31 cellular contexts compared by ENCODE assay signal in genomic region chr2:72423766-72424165, GRCh38.
"Had no signal": no experiment of that assay in that cellular context is flagged by ENCODE, and none has a peak within 500 bp of the region (broad histone marks: within the 10 kb centered on the region; RNA-seq: fewer than 3 reads in every experiment).

No MANE protein-coding gene starts in this region.

- H3K27ac ChIP-seq: brain microvascular endothelial cell, coronary artery, dorsolateral prefrontal cortex, esophagus muscularis mucosa, gastroesophageal sphincter, heart right ventricle, hepatocyte, VCaP had no signal

- H3K4me2 ChIP-seq: hepatocyte had no signal

- DNase-seq: activated CD4-positive, alpha-beta memory T cell treated with anti-CD3 and anti-CD28 coated beads, Interleukin-2, amount 10 ng/mL, durations not matched to agents 7 days and 5 days; activated CD4-positive, alpha-beta T cell treated with anti-CD3 and anti-CD28 coated beads for 1 hour; activated CD4-positive, alpha-beta T cell treated with anti-CD3 and anti-CD28 coated beads for 4 hours; activated CD4-positive, alpha-beta T cell treated with anti-CD3 and anti-CD28 coated beads, Interleukin-2, amount 10 ng/mL, durations not matched to agents 7 days and 5 days; activated CD4-positive, alpha-beta T cell treated with anti-CD3 and anti-CD28 coated beads, Interleukin-2, amount 50 U/mL, for 4 hours; activated effector memory CD4-positive, alpha-beta T cell treated with Interleukin-2 at 50 U/mL for 16 hours; activated naive CD4-positive, alpha-beta T cell treated with anti-CD3 and anti-CD28 coated beads for 36 hours; activated naive CD8-positive, alpha-beta T cell treated with anti-CD3 and anti-CD28 coated beads for 36 hours; activated naive CD8-positive, alpha-beta T cell treated with anti-CD3 and anti-CD28 coated beads, Interleukin-2, amount 50 U/mL, for 24 hours; activated T-cell treated with anti-CD3 and anti-CD28 coated beads, Interleukin-2, amount 50 U/mL, for 4 hours; anterior cingulate cortex; brain microvascular endothelial cell; dorsolateral prefrontal cortex; effector memory CD4-positive, alpha-beta T cell; endodermal cell; erythroblast; foreskin melanocyte; heart right ventricle; T-helper 2 cell had no signal

- H3K27me3 Mint-ChIP-seq: activated CD4-positive, alpha-beta memory T cell treated with anti-CD3 and anti-CD28 coated beads, Interleukin-2, amount 10 ng/mL, durations not matched to agents 7 days and 5 days; activated CD4-positive, alpha-beta T cell treated with anti-CD3 and anti-CD28 coated beads, Interleukin-2, amount 10 ng/mL, durations not matched to agents 7 days and 5 days; activated naive CD4-positive, alpha-beta T cell treated with anti-CD3 and anti-CD28 coated beads, Interleukin-2, amount 50 U/mL, for 24 hours; activated naive CD8-positive, alpha-beta T cell treated with anti-CD3 and anti-CD28 coated beads for 36 hours; activated naive CD8-positive, alpha-beta T cell treated with anti-CD3 and anti-CD28 coated beads, Interleukin-2, amount 50 U/mL, for 24 hours; activated T-helper 17 cell treated with anti-CD3 and anti-CD28 coated beads, Interleukin-2, amount 50 U/mL, for 72 hours; central memory CD8-positive, alpha-beta T cell; dendritic cell treated with granulocyte-macrophage colony-stimulating factor and Interleukin-4, amounts not matched to agents 40 ng/mL and 50 ng/mL, for 4 days had no signal

- H2AFZ ChIP-seq: hepatocyte had no signal

- H3K4me1 Mint-ChIP-seq: activated CD4-positive, alpha-beta memory T cell treated with anti-CD3 and anti-CD28 coated beads, Interleukin-2, amount 10 ng/mL, durations not matched to agents 7 days and 5 days; activated CD4-positive, alpha-beta T cell treated with anti-CD3 and anti-CD28 coated beads, Interleukin-2, amount 10 ng/mL, durations not matched to agents 7 days and 5 days; activated naive CD4-positive, alpha-beta T cell treated with anti-CD3 and anti-CD28 coated beads, Interleukin-2, amount 50 U/mL, for 24 hours; activated naive CD8-positive, alpha-beta T cell treated with anti-CD3 and anti-CD28 coated beads for 36 hours; activated naive CD8-positive, alpha-beta T cell treated with anti-CD3 and anti-CD28 coated beads, Interleukin-2, amount 50 U/mL, for 24 hours; activated T-helper 17 cell treated with anti-CD3 and anti-CD28 coated beads, Interleukin-2, amount 50 U/mL, for 72 hours; central memory CD8-positive, alpha-beta T cell; endodermal cell had no signal

- H3K4me3 Mint-ChIP-seq: activated CD4-positive, alpha-beta memory T cell treated with anti-CD3 and anti-CD28 coated beads, Interleukin-2, amount 10 ng/mL, durations not matched to agents 7 days and 5 days; activated CD4-positive, alpha-beta T cell treated with anti-CD3 and anti-CD28 coated beads, Interleukin-2, amount 10 ng/mL, durations not matched to agents 7 days and 5 days; activated naive CD4-positive, alpha-beta T cell treated with anti-CD3 and anti-CD28 coated beads for 36 hours; activated naive CD4-positive, alpha-beta T cell treated with anti-CD3 and anti-CD28 coated beads, Interleukin-2, amount 50 U/mL, for 24 hours; activated naive CD8-positive, alpha-beta T cell treated with anti-CD3 and anti-CD28 coated beads for 36 hours; activated naive CD8-positive, alpha-beta T cell treated with anti-CD3 and anti-CD28 coated beads, Interleukin-2, amount 50 U/mL, for 24 hours; activated T-cell treated with anti-CD3 and anti-CD28 coated beads, Interleukin-2, amount 50 U/mL, for 4 hours; activated T-helper 17 cell treated with anti-CD3 and anti-CD28 coated beads, Interleukin-2, amount 50 U/mL, for 72 hours; central memory CD8-positive, alpha-beta T cell; dendritic cell treated with granulocyte-macrophage colony-stimulating factor and Interleukin-4, amounts not matched to agents 40 ng/mL and 50 ng/mL, for 4 days; endodermal cell; WTC11 had no signal

- H3K4me3 ChIP-seq: coronary artery, dorsolateral prefrontal cortex, esophagus muscularis mucosa, gastroesophageal sphincter, heart right ventricle, hepatocyte had no signal

- FAIRE-seq: astrocyte, bronchial epithelial cell had no signal

- H3K36me3 ChIP-seq: brain microvascular endothelial cell had no signal

- H3K79me2 ChIP-seq: hepatocyte had no signal

- H3K27ac Mint-ChIP-seq: activated CD4-positive, alpha-beta memory T cell treated with anti-CD3 and anti-CD28 coated beads, Interleukin-2, amount 10 ng/mL, durations not matched to agents 7 days and 5 days; activated CD4-positive, alpha-beta T cell treated with anti-CD3 and anti-CD28 coated beads, Interleukin-2, amount 10 ng/mL, durations not matched to agents 7 days and 5 days; activated naive CD4-positive, alpha-beta T cell treated with anti-CD3 and anti-CD28 coated beads for 36 hours; activated naive CD4-positive, alpha-beta T cell treated with anti-CD3 and anti-CD28 coated beads, Interleukin-2, amount 50 U/mL, for 24 hours; activated naive CD8-positive, alpha-beta T cell treated with anti-CD3 and anti-CD28 coated beads for 36 hours; activated naive CD8-positive, alpha-beta T cell treated with anti-CD3 and anti-CD28 coated beads, Interleukin-2, amount 50 U/mL, for 24 hours; activated T-helper 17 cell treated with anti-CD3 and anti-CD28 coated beads, Interleukin-2, amount 50 U/mL, for 72 hours; dendritic cell treated with granulocyte-macrophage colony-stimulating factor and Interleukin-4, amounts not matched to agents 40 ng/mL and 50 ng/mL, for 4 days; endodermal cell; WTC11 had no signal

- H3K4me1 ChIP-seq: esophagus muscularis mucosa, gastroesophageal sphincter, heart right ventricle had no signal

- H3K27me3 ChIP-seq: brain microvascular endothelial cell, dorsolateral prefrontal cortex, esophagus muscularis mucosa, gastroesophageal sphincter, heart right ventricle, hepatocyte had no signal

- ATAC-seq: activated naive CD8-positive, alpha-beta T cell treated with anti-CD3 and anti-CD28 coated beads, Interleukin-2, amount 50 U/mL, for 24 hours; activated T-cell treated with anti-CD3 and anti-CD28 coated beads, Interleukin-2, amount 50 U/mL, for 4 hours; activated T-helper 17 cell treated with anti-CD3 and anti-CD28 coated beads, Interleukin-2, amount 50 U/mL, for 72 hours; gastroesophageal sphincter; heart right ventricle; WTC11 had no signal
